Comparison of ENCODE assay signal across 15 cellular contexts in the genomic region with DNA sequence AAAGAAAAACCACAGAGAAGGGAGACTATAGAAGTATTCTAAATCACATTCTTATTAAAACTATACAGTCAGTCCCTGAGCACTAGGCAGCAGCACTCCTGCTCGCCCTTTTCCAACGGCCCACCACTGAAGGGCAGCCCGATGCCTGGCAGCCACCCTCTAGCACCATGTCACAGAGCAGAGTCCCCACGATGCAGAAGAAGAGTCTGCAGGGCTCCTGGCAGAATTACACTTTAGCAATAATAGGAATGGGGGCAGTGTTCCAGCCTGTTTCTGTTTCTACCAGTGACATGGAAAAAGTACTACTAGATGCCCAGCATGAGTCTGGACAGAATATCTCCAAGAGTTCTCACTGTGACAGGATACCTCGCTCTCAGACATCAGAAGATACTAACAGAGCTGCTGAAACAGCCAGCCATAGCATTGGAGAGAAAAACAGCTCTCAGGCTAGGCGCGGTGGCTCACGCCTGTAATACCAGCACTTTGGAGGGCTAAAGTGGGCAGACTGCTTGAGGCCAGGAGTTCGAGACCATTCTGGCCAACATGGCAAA.
DNase-seq lines count a peak whose midpoint lies in the region; ATAC-seq and TF ChIP-seq lines count a peak whose summit lies in the region.
"Had no signal": no experiment of that assay in that cellular context is flagged by ENCODE, and none has a peak within 500 bp of the region (broad histone marks: within the 10 kb centered on the region; RNA-seq: fewer than 3 reads in every experiment).

No MANE protein-coding gene starts in this region.

- no peaks in the 10 kb centered on the region for H3K27me3 ChIP-seq in heart left ventricle
- H3K27me3 ChIP-seq in neuronal stem cell (ENCODE audit: control insufficient read depth in 3 of 3, insufficient read depth in 3 of 3, low read depth in 1 of 3, low read length in 3 of 3), result no peaks in the 10 kb centered on the region
- H3K27me3 ChIP-seq in effector memory CD4-positive, alpha-beta T cell (replicated peaks; ENCODE audit: control insufficient read depth, insufficient read depth, low read length, poor library complexity, severe bottlenecking), result no peaks in the 10 kb centered on the region
- H3K27me3 ChIP-seq in endodermal cell (ENCODE audit: control insufficient read depth, insufficient read depth, low read length, poor library complexity, severe bottlenecking), result no peaks in the 10 kb centered on the region

- H3K9ac ChIP-seq in neuronal stem cell (ENCODE audit: low read depth, low read length, poor library complexity) (no peak overlapping the region), endodermal cell (ENCODE audit: extremely low read depth, low read length, poor library complexity, severe bottlenecking) (no peak overlapping the region)

- H3K36me3 Mint-ChIP-seq in endodermal cell (ENCODE audit: low read depth), result peaks cover 43% of the 10 kb centered on the region

- H3K79me1 ChIP-seq in neuronal stem cell (ENCODE audit: low read depth, low read length), result no peaks in the 10 kb centered on the region

- H3K18ac ChIP-seq in neuronal stem cell (ENCODE audit: low read length), result no peak overlapping the region

- no peak overlapping the region for H2BK120ac ChIP-seq in neuronal stem cell (ENCODE audit: low read depth, low read length)

- peaks cover 7% of the 10 kb centered on the region for H3K4me1 Mint-ChIP-seq in endodermal cell
- H3K4me1 Mint-ChIP-seq: B cell had no signal

- 77 to 93% (median 92%) methylated on average over 9 of the region's 9 CpGs for WGBS in heart left ventricle, 4 donors
- WGBS in neuronal stem cell (ENCODE audit: extremely low coverage in 2 of 2, insufficient read length in 2 of 2, insufficient replicate concordance in 1 of 2), 2 donors, result no CpG with 5 or more reads among the region's 9 CpGs
- WGBS in endodermal cell (ENCODE audit: insufficient coverage in 1 of 2, insufficient read length in 1 of 2), 2 experiments, result 95% methylated on average over 5 to 9 of the region's 9 CpGs

- H3K27me3 Mint-ChIP-seq in endodermal cell (ENCODE audit: insufficient read depth), result no peaks in the 10 kb centered on the region
- H3K27me3 Mint-ChIP-seq: B cell; CD4-positive, alpha-beta T cell had no signal

- H2AFZ ChIP-seq in neuronal stem cell (ENCODE audit: low read length), result no peak overlapping the region

- no peak overlapping the region for H2AK5ac ChIP-seq in neuronal stem cell (ENCODE audit: low read depth, low read length)

- no peak overlapping the region for H4K91ac ChIP-seq in neuronal stem cell (ENCODE audit: low read depth, low read length, poor library complexity)

- no peak overlapping the region for H3K4me3 Mint-ChIP-seq in endodermal cell
- H3K4me3 Mint-ChIP-seq: B cell; CD4-positive, alpha-beta T cell had no signal

- no peak overlapping the region for H2BK15ac ChIP-seq in neuronal stem cell (ENCODE audit: low read length)

- no peaks in the 10 kb centered on the region for H3K9me3 Mint-ChIP-seq in endodermal cell
- H3K9me3 Mint-ChIP-seq: CD4-positive, alpha-beta T cell had no signal

- no peak overlapping the region for H3K4me3 ChIP-seq in heart left ventricle
- H3K4me3 ChIP-seq in neuronal stem cell (ENCODE audit: low read length in 2 of 2), result no peak overlapping the region
- no peak overlapping the region for H3K4me3 ChIP-seq in effector memory CD4-positive, alpha-beta T cell (ENCODE audit: insufficient read depth, low read depth, low read length, poor library complexity, severe bottlenecking)
- no peak overlapping the region for H3K4me3 ChIP-seq in endodermal cell (ENCODE audit: low read length)
- H3K4me3 ChIP-seq: GM12878 had no signal

- H3K27ac Mint-ChIP-seq in endodermal cell, result no peak overlapping the region
- H3K27ac Mint-ChIP-seq: B cell; CD4-positive, alpha-beta T cell had no signal

- intact Hi-C loops in heart left ventricle (cut with DNase I), result no loop called here
- intact Hi-C loops in left cardiac atrium (cut with DNase I), result no loop called here

- no peak for TF ChIP-seq POLR2A in heart left ventricle (IDR thresholded peaks at IDR 0.05)

- H2BK12ac ChIP-seq in neuronal stem cell (ENCODE audit: low read length), result peak overlapping the region; percentile 30

- no peak overlapping the region for H3K4ac ChIP-seq in neuronal stem cell (ENCODE audit: low read length)

- DNase-seq in heart left ventricle (no peak), left cardiac atrium (no peak), Ammon's horn (ENCODE audit: low spot score) (peak; percentile 15), cerebellar cortex (ENCODE audit: low spot score) (peak; percentile 41), neuronal stem cell (ENCODE audit: low spot score) (no peak), endodermal cell (no peak)
- no peak for DNase-seq in effector memory CD4-positive, alpha-beta T cell
- DNase-seq: 8988T; ACHN; Calu3; CD4-positive, alpha-beta T cell; DMS 273 treated with DMSO at 0.1 percent for 48 hours had no signal

- ATAC-seq in heart left ventricle, result peak in 3 of 4 donors; percentile 81 to 94 (median 84)
- ATAC-seq in left cardiac atrium, result no peak
- ATAC-seq: GM12878, HCT116 had no signal

- no peak overlapping the region for H2BK5ac ChIP-seq in neuronal stem cell (ENCODE audit: low read length)

- no peak overlapping the region for H3K14ac ChIP-seq in neuronal stem cell (ENCODE audit: low read length)

- no peak overlapping the region for H4K8ac ChIP-seq in neuronal stem cell (ENCODE audit: low read depth, low read length)

- H3K27ac ChIP-seq in heart left ventricle (peak overlapping the region in 3 of 12 donors; percentile 2 to 15 (median 11)), neuronal stem cell (replicated peaks; ENCODE audit: low read length) (no peak overlapping the region), endodermal cell (ENCODE audit: low read depth, low read length) (no peak overlapping the region)
- H3K27ac ChIP-seq in effector memory CD4-positive, alpha-beta T cell (ENCODE audit: insufficient read depth, low read length, poor library complexity, severe bottlenecking), result no peak overlapping the region

- H3K9me3 ChIP-seq in heart left ventricle (no peaks in the 10 kb centered on the region), neuronal stem cell (replicated peaks in 1 of 2; ENCODE audit: control insufficient read depth in 2 of 2, insufficient read depth in 1 of 2, low read depth in 1 of 2, low read length in 2 of 2) (no peaks in the 10 kb centered on the region), endodermal cell (ENCODE audit: control insufficient read depth, low read length) (no peaks in the 10 kb centered on the region)
- no peaks in the 10 kb centered on the region for H3K9me3 ChIP-seq in effector memory CD4-positive, alpha-beta T cell (ENCODE audit: control insufficient read depth, low read length)

- H3K4me1 ChIP-seq in heart left ventricle, result peaks cover 0 to 12% (median 0%) of the 10 kb centered on the region in 12 donors
- H3K4me1 ChIP-seq in neuronal stem cell (ENCODE audit: control insufficient read depth in 2 of 2, insufficient read depth in 1 of 2, low read depth in 1 of 2, low read length in 2 of 2), result no peaks in the 10 kb centered on the region
- no peaks in the 10 kb centered on the region for H3K4me1 ChIP-seq in effector memory CD4-positive, alpha-beta T cell (ENCODE audit: control insufficient read depth, insufficient read depth, low read length, poor library complexity, severe bottlenecking)
- no peaks in the 10 kb centered on the region for H3K4me1 ChIP-seq in endodermal cell (ENCODE audit: control insufficient read depth, insufficient read depth, low read length)

- TF ChIP-seq CTCF in heart left ventricle (IDR thresholded peaks at IDR 0.05) (no peak), endodermal cell (conservative IDR thresholded peaks at IDR 0.05) (no peak)

- H3K23ac ChIP-seq in neuronal stem cell (ENCODE audit: low read depth, low read length, poor library complexity), result no peak overlapping the region

- H3K4me2 ChIP-seq in neuronal stem cell (ENCODE audit: insufficient read depth, low read length, poor library complexity, severe bottlenecking), result no peak overlapping the region

- H3K36me3 ChIP-seq in heart left ventricle (peaks cover 0 to 95% (median 78%) of the 10 kb centered on the region in 9 donors), neuronal stem cell (replicated peaks in 1 of 2; ENCODE audit: control insufficient read depth in 2 of 2, insufficient read depth in 2 of 2, low read length in 2 of 2) (peaks cover 4 to 70% of the 10 kb centered on the region in 2 donors), endodermal cell (ENCODE audit: control insufficient read depth, insufficient read depth, low read length) (peaks cover 67% of the 10 kb centered on the region)
- H3K36me3 ChIP-seq in effector memory CD4-positive, alpha-beta T cell (ENCODE audit: control insufficient read depth, insufficient read depth, low read length), result peaks cover 47% of the 10 kb centered on the region

Comparison
In these comparisons a context has a peak if more than half of its experiments do, and no peak if none do; other contexts are left out.
1. ATAC-seq: peak in heart left ventricle (3 of 4); none in left cardiac atrium (0 of 2).
2. DNase-seq: peak in Ammon's horn (single experiment) and cerebellar cortex (single experiment); none in heart left ventricle (0 of 5), left cardiac atrium (single experiment), neuronal stem cell (single experiment), effector memory CD4-positive, alpha-beta T cell (0 of 3) and endodermal cell (single experiment).